ENCODE assay signal across 14 cellular contexts in the genomic region with DNA sequence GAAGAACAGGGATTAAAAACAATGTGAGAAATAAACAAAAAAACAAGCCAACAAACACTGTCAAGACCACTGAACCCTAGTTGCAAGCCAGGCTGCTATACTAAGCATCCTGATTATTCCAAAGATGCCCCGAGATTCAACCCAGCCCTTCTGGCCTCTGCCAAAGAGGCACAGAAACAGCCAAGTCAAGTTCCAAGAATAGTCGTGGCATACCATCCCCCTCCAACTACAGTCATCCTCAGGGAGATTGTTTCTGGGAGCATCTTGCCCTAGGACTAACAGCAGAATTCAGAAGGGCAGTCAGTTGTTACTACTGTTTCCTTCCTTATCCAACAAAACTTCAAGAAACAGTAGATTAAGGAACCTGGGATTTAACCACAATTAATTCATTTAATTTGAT. TPM values are rescaled to one million over a fixed set of nuclear protein-coding genes. Genes with fewer than 3 reads are reported as not detected.
DNase-seq lines count a peak whose midpoint lies in the region; ATAC-seq and TF ChIP-seq lines count a peak whose summit lies in the region.
"Had no signal": no experiment of that assay in that cellular context is flagged by ENCODE, and none has a peak within 500 bp of the region (broad histone marks: within the 10 kb centered on the region; RNA-seq: fewer than 3 reads in every experiment).

No MANE protein-coding gene starts in this region.

- no peak for TF ChIP-seq CTCF in AG10803 (conservative IDR thresholded peaks at IDR 0.05; ENCODE audit: low read length)

- H3K4ac ChIP-seq in trophoblast cell (ENCODE audit: low read depth, low read length), result no peak overlapping the region

- H2AFZ ChIP-seq in trophoblast cell (ENCODE audit: insufficient read depth, low read length, poor library complexity), result no peak overlapping the region

- no peak for ATAC-seq in GM18867 (IDR thresholded peaks at IDR 0.05; ENCODE audit: unreplicated experiment)
- ATAC-seq in naive thymus-derived CD4-positive, alpha-beta T cell, result no peak
- no peak for ATAC-seq in HG03439 (IDR thresholded peaks at IDR 0.05; ENCODE audit: unreplicated experiment)
- ATAC-seq: activated CD4-positive, CD25-positive, alpha-beta regulatory T cell treated with anti-CD3 and anti-CD28 coated beads, Interleukin-2, amount 50 U/mL, for 24 hours; mucosa of descending colon had no signal

- intact Hi-C loops in naive thymus-derived CD4-positive, alpha-beta T cell (cut with micrococcal nuclease), result no loop called here

- H3K36me3 Mint-ChIP-seq in naive thymus-derived CD4-positive, alpha-beta T cell, result peaks cover 0 to 2% (median 0%) of the 10 kb centered on the region in 5 donors

- no peak overlapping the region for H4K91ac ChIP-seq in trophoblast cell (ENCODE audit: low read depth, low read length)

- H3K4me2 ChIP-seq in trophoblast cell (ENCODE audit: low read length), result no peak overlapping the region

- H3K27ac Mint-ChIP-seq in naive thymus-derived CD4-positive, alpha-beta T cell, result no peak overlapping the region
- H3K27ac Mint-ChIP-seq: activated T-cell treated with anti-CD3 and anti-CD28 coated beads, Interleukin-2, amount 50 U/mL, for 24 hours had no signal

- H3K4me3 ChIP-seq in AG10803 (ENCODE audit: low read length), result no peak overlapping the region; the same call in 1 of the 2 replicates
- H3K4me3 ChIP-seq in trophoblast cell (ENCODE audit: low read depth, low read length), result no peak overlapping the region
- H3K4me3 ChIP-seq in naive thymus-derived CD4-positive, alpha-beta T cell (ENCODE audit: low read length), result no peak overlapping the region
- H3K4me3 ChIP-seq: mucosa of descending colon, SK-N-MC had no signal

- DNase-seq in AG10803 (ENCODE audit: low read depth) (peak; percentile 87), RPMI7951 (ENCODE audit: low read depth) (peak; percentile 52), fibroblast of peridontal ligament (ENCODE audit: extremely low read depth) (peak; percentile 90), trophoblast cell (no peak), glomerular visceral epithelial cell (ENCODE audit: extremely low spot score) (no peak)
- no peak for DNase-seq in naive thymus-derived CD4-positive, alpha-beta T cell
- DNase-seq: activated T-cell treated with anti-CD3 and anti-CD28 coated beads, Interleukin-2, amount 50 U/mL, for 24 hours; mucosa of descending colon; NCI-H1694; stimulated activated naive CD4-positive, alpha-beta T cell treated with Interleukin-2 at 50 U/mL for 16 hours had no signal

- CTCF ChIA-PET in naive thymus-derived CD4-positive, alpha-beta T cell (lab: Charles Lee), result no interaction called here

- no peaks in the 10 kb centered on the region for H3K27me3 ChIP-seq in trophoblast cell (ENCODE audit: insufficient read depth, low read length)
- H3K27me3 ChIP-seq in naive thymus-derived CD4-positive, alpha-beta T cell (ENCODE audit: control insufficient read depth in 2 of 2, insufficient read depth in 2 of 2, low read length in 2 of 2), result no peaks in the 10 kb centered on the region

- no peak overlapping the region for H3K23ac ChIP-seq in trophoblast cell (ENCODE audit: low read length)

- H3K4me1 ChIP-seq in trophoblast cell (ENCODE audit: control insufficient read depth in 1 of 2, insufficient read depth in 2 of 2, low read length in 2 of 2), result peaks cover 4 to 5% of the 10 kb centered on the region in 2 experiments
- H3K4me1 ChIP-seq in naive thymus-derived CD4-positive, alpha-beta T cell (ENCODE audit: control insufficient read depth in 2 of 2, insufficient read depth in 2 of 2, low read length in 2 of 2), result no peaks in the 10 kb centered on the region

- no peaks in the 10 kb centered on the region for H3K9me3 Mint-ChIP-seq in naive thymus-derived CD4-positive, alpha-beta T cell
- H3K9me3 Mint-ChIP-seq: activated T-cell treated with anti-CD3 and anti-CD28 coated beads, Interleukin-2, amount 50 U/mL, for 24 hours had no signal

- peak overlapping the region; percentile 80 for H2BK12ac ChIP-seq in trophoblast cell (ENCODE audit: low read length)

- no peaks in the 10 kb centered on the region for H3K9me3 ChIP-seq in trophoblast cell (ENCODE audit: insufficient read depth, low read depth, low read length)
- H3K9me3 ChIP-seq in naive thymus-derived CD4-positive, alpha-beta T cell (ENCODE audit: control insufficient read depth in 2 of 3, low read length in 3 of 3), result no peaks in the 10 kb centered on the region
- H3K9me3 ChIP-seq: mucosa of descending colon had no signal

- H4K12ac ChIP-seq in trophoblast cell (ENCODE audit: low read depth, low read length), result peak overlapping the region; percentile 43

- no peak overlapping the region for H3K9ac ChIP-seq in trophoblast cell (ENCODE audit: low read length)

- no peak overlapping the region for H2BK5ac ChIP-seq in trophoblast cell (ENCODE audit: low read depth, low read length, poor library complexity)

- H3K79me1 ChIP-seq in trophoblast cell (ENCODE audit: low read length), result no peaks in the 10 kb centered on the region

- no peak overlapping the region for H2AK5ac ChIP-seq in trophoblast cell (ENCODE audit: low read length)

- H3K18ac ChIP-seq in trophoblast cell (ENCODE audit: low read length), result peak overlapping the region; percentile 53

- POLR2A ChIA-PET in naive thymus-derived CD4-positive, alpha-beta T cell (lab: Charles Lee), result no interaction called here

- no peaks in the 10 kb centered on the region for H3K27me3 Mint-ChIP-seq in naive thymus-derived CD4-positive, alpha-beta T cell
- H3K27me3 Mint-ChIP-seq: activated T-cell treated with anti-CD3 and anti-CD28 coated beads, Interleukin-2, amount 50 U/mL, for 24 hours had no signal

- H3K4me1 Mint-ChIP-seq in naive thymus-derived CD4-positive, alpha-beta T cell, result peaks cover 2 to 22% (median 19%) of the 10 kb centered on the region in 7 donors

- H3K14ac ChIP-seq in trophoblast cell (ENCODE audit: low read length), result no peak overlapping the region

- H3K79me2 ChIP-seq in trophoblast cell (ENCODE audit: control insufficient read depth, insufficient read depth, low read length, poor library complexity), result no peaks in the 10 kb centered on the region

- H3K36me3 ChIP-seq in trophoblast cell (ENCODE audit: control insufficient read depth in 1 of 2, insufficient read depth in 2 of 2, low read length in 2 of 2), result no peaks in the 10 kb centered on the region
- H3K36me3 ChIP-seq in naive thymus-derived CD4-positive, alpha-beta T cell (ENCODE audit: control insufficient read depth in 2 of 3, insufficient read depth in 3 of 3, low read length in 3 of 3), result no peaks in the 10 kb centered on the region

- H4K8ac ChIP-seq in trophoblast cell (ENCODE audit: low read depth, low read length), result no peak overlapping the region

- no peak overlapping the region for H2BK120ac ChIP-seq in trophoblast cell (ENCODE audit: insufficient read depth, low read length, poor library complexity)

- no peak overlapping the region for H3K4me3 Mint-ChIP-seq in naive thymus-derived CD4-positive, alpha-beta T cell
- H3K4me3 Mint-ChIP-seq: activated T-cell treated with anti-CD3 and anti-CD28 coated beads, Interleukin-2, amount 50 U/mL, for 24 hours had no signal

- WGBS in trophoblast cell (ENCODE audit: extremely low coverage, insufficient coverage, insufficient read length), result no CpG with 5 or more reads among the region's 2 CpGs

- H3K27ac ChIP-seq in trophoblast cell (ENCODE audit: low read depth, low read length), result no peak overlapping the region
- H3K27ac ChIP-seq in naive thymus-derived CD4-positive, alpha-beta T cell (ENCODE audit: low read depth, low read length), result no peak overlapping the region
- H3K27ac ChIP-seq: SK-N-MC had no signal

RNA-seq across cellular contexts. Expression of gene ABL2, which starts 52.3 kb away (rescaled TPM):
- 14.1 and 15.2 TPM in 2 replicates for total RNA-seq in RPMI7951 (2014; rRNA removed; shearing (Covaris generic))
- polyA plus RNA-seq in trophoblast cell (2013), result 6.5 and 6.8 TPM in 2 replicates
- total RNA-seq in naive thymus-derived CD4-positive, alpha-beta T cell, result 10 to 100 TPM; 10.3 to 20.1 (median 18.6) TPM
- 1 to 10 TPM; 1.9 to 2.0 TPM for polyA plus RNA-seq in naive thymus-derived CD4-positive, alpha-beta T cell

Comparison
In these comparisons a context has a peak if more than half of its experiments do, and no peak if none do; other contexts are left out.
1. DNase-seq: peak in AG10803 (single experiment), RPMI7951 (single experiment) and fibroblast of peridontal ligament (single experiment); none in trophoblast cell (0 of 2), glomerular visceral epithelial cell (single experiment) and naive thymus-derived CD4-positive, alpha-beta T cell (0 of 9).